38 cellular contexts compared by ENCODE assay signal in genomic region chr19:40129425-40129824, GRCh38.
"Had no signal": no experiment of that assay in that cellular context is flagged by ENCODE, and none has a peak within 500 bp of the region (broad histone marks: within the 10 kb centered on the region; RNA-seq: fewer than 3 reads in every experiment).

No MANE protein-coding gene starts in this region.

- H3K36me3 Mint-ChIP-seq: activated naive CD4-positive, alpha-beta T cell treated with anti-CD3 and anti-CD28 coated beads, Interleukin-2, amount 10 ng/mL, durations not matched to agents 7 days and 5 days; activated naive CD8-positive, alpha-beta T cell treated with anti-CD3 and anti-CD28 coated beads, Interleukin-2, amount 10 ng/mL, durations not matched to agents 7 days and 5 days; brain had no signal

- H3K4me1 ChIP-seq: adrenal gland, ascending aorta, body of pancreas, breast epithelium had no signal

- FAIRE-seq: bronchial epithelial cell had no signal

- H3K27me3 ChIP-seq: ascending aorta, body of pancreas, brain microvascular endothelial cell, cardiac muscle cell had no signal

- H3K27ac ChIP-seq: adrenal gland, ascending aorta, body of pancreas, brain microvascular endothelial cell, breast epithelium, cardiac muscle cell had no signal

- H3K36me3 ChIP-seq: adrenal gland, ascending aorta, brain microvascular endothelial cell, breast epithelium, cardiac muscle cell had no signal

- H3K27ac Mint-ChIP-seq: activated naive CD4-positive, alpha-beta T cell treated with anti-CD3 and anti-CD28 coated beads for 36 hours; activated naive CD4-positive, alpha-beta T cell treated with anti-CD3 and anti-CD28 coated beads, Interleukin-2, amount 10 ng/mL, durations not matched to agents 7 days and 5 days; activated naive CD4-positive, alpha-beta T cell treated with anti-CD3 and anti-CD28 coated beads, Interleukin-2, amount 50 U/mL, for 24 hours; activated naive CD4-positive, alpha-beta T cell treated with anti-CD3 and anti-CD28 coated beads, Interleukin-2, amount 50 U/mL, for 72 hours; activated naive CD8-positive, alpha-beta T cell; activated naive CD8-positive, alpha-beta T cell treated with anti-CD3 and anti-CD28 coated beads for 36 hours; activated naive CD8-positive, alpha-beta T cell treated with anti-CD3 and anti-CD28 coated beads, Interleukin-2, amount 10 ng/mL, durations not matched to agents 7 days and 5 days; activated naive CD8-positive, alpha-beta T cell treated with anti-CD3 and anti-CD28 coated beads, Interleukin-2, amount 50 U/mL, for 24 hours; activated T-cell treated with anti-CD3 and anti-CD28 coated beads, Interleukin-2, amount 50 U/mL, for 24 hours; activated T-cell treated with anti-CD3 and anti-CD28 coated beads, Interleukin-2, amount 50 U/mL, for 72 hours; activated T-helper 1 cell treated with anti-CD3 and anti-CD28 coated beads, Interleukin-12 subunit alpha, Interleukin-12 subunit beta, Interleukin-2, Interleukin-4 antibody, amounts not matched to agents 30 ng/mL and 10 ng/mL and 1 ng/mL, durations not matched to agents 14 hours and 24 hours and 36 hours; activated T-helper 17 cell treated with anti-CD3 and anti-CD28 coated beads, Interleukin-2, amount 50 U/mL, for 72 hours; activated T-helper 2 cell treated with anti-CD3 and anti-CD28 coated beads, Interferon-gamma antibody, Interleukin-2, Interleukin-4, amounts not matched to agents 10 μg/mL and 5 μg/mL and 100 μg/mL, durations not matched to agents 14 hours and 24 hours and 36 hours had no signal

- H3K9me3 ChIP-seq: body of pancreas had no signal

- DNase-seq: activated effector memory CD4-positive, alpha-beta T cell treated with anti-CD3 and anti-CD28 coated beads, Interleukin-2, amount 50 U/mL, for 16 hours; activated effector memory CD4-positive, alpha-beta T cell treated with Interleukin-2 at 50 U/mL for 16 hours; activated gamma-delta T cell; activated gamma-delta T cell treated with Interleukin-2 at 50 U/mL for 16 hours; activated naive CD4-positive, alpha-beta T cell; activated naive CD4-positive, alpha-beta T cell treated with anti-CD3 and anti-CD28 coated beads for 36 hours; activated naive CD4-positive, alpha-beta T cell treated with anti-CD3 and anti-CD28 coated beads, Interleukin-2, amount 10 ng/mL, durations not matched to agents 7 days and 5 days; activated naive CD4-positive, alpha-beta T cell treated with anti-CD3 and anti-CD28 coated beads, Interleukin-2, amount 50 U/mL, for 16 hours; activated naive CD4-positive, alpha-beta T cell treated with Interleukin-2 at 50 U/mL for 16 hours; activated naive CD8-positive, alpha-beta T cell treated with anti-CD3 and anti-CD28 coated beads for 36 hours; activated naive CD8-positive, alpha-beta T cell treated with anti-CD3 and anti-CD28 coated beads, Interleukin-2, amount 10 ng/mL, durations not matched to agents 7 days and 5 days; activated naive CD8-positive, alpha-beta T cell treated with anti-CD3 and anti-CD28 coated beads, Interleukin-2, amount 50 U/mL, for 24 hours; activated T-cell treated with anti-CD3 and anti-CD28 coated beads, Interleukin-2, amount 50 U/mL, for 1 hour; activated T-cell treated with anti-CD3 and anti-CD28 coated beads, Interleukin-2, amount 50 U/mL, for 24 hours; activated T-cell treated with anti-CD3 and anti-CD28 coated beads, Interleukin-2, amount 50 U/mL, for 4 hours; activated T-cell treated with anti-CD3 and anti-CD28 coated beads, Interleukin-2, amount 50 U/mL, for 48 hours; activated T-cell treated with anti-CD3 and anti-CD28 coated beads, Interleukin-2, amount 50 U/mL, for 72 hours; adrenal gland; amniotic stem cell; amygdala; aorta; body of pancreas; brain microvascular endothelial cell; caudate nucleus; central memory CD4-positive, alpha-beta T cell; cerebellar nuclear complex had no signal

- H3K4me1 Mint-ChIP-seq: activated naive CD4-positive, alpha-beta T cell treated with anti-CD3 and anti-CD28 coated beads, Interleukin-2, amount 10 ng/mL, durations not matched to agents 7 days and 5 days; activated naive CD4-positive, alpha-beta T cell treated with anti-CD3 and anti-CD28 coated beads, Interleukin-2, amount 50 U/mL, for 24 hours; activated naive CD8-positive, alpha-beta T cell treated with anti-CD3 and anti-CD28 coated beads for 36 hours; activated naive CD8-positive, alpha-beta T cell treated with anti-CD3 and anti-CD28 coated beads, Interleukin-2, amount 10 ng/mL, durations not matched to agents 7 days and 5 days; activated naive CD8-positive, alpha-beta T cell treated with anti-CD3 and anti-CD28 coated beads, Interleukin-2, amount 50 U/mL, for 24 hours; activated T-helper 17 cell treated with anti-CD3 and anti-CD28 coated beads, Interleukin-2, amount 50 U/mL, for 72 hours; brain; central memory CD8-positive, alpha-beta T cell had no signal

- H3K4me3 ChIP-seq: adrenal gland, ascending aorta, body of pancreas, breast epithelium, cardiac muscle cell had no signal

- H3K4me3 Mint-ChIP-seq: activated naive CD4-positive, alpha-beta T cell treated with anti-CD3 and anti-CD28 coated beads for 36 hours; activated naive CD4-positive, alpha-beta T cell treated with anti-CD3 and anti-CD28 coated beads, Interleukin-2, amount 10 ng/mL, durations not matched to agents 7 days and 5 days; activated naive CD4-positive, alpha-beta T cell treated with anti-CD3 and anti-CD28 coated beads, Interleukin-2, amount 50 U/mL, for 24 hours; activated naive CD8-positive, alpha-beta T cell; activated naive CD8-positive, alpha-beta T cell treated with anti-CD3 and anti-CD28 coated beads for 36 hours; activated naive CD8-positive, alpha-beta T cell treated with anti-CD3 and anti-CD28 coated beads, Interleukin-2, amount 10 ng/mL, durations not matched to agents 7 days and 5 days; activated naive CD8-positive, alpha-beta T cell treated with anti-CD3 and anti-CD28 coated beads, Interleukin-2, amount 50 U/mL, for 24 hours; activated T-cell treated with anti-CD3 and anti-CD28 coated beads, Interleukin-2, amount 50 U/mL, for 24 hours; activated T-cell treated with anti-CD3 and anti-CD28 coated beads, Interleukin-2, amount 50 U/mL, for 4 hours; activated T-cell treated with anti-CD3 and anti-CD28 coated beads, Interleukin-2, amount 50 U/mL, for 72 hours; activated T-helper 1 cell treated with anti-CD3 and anti-CD28 coated beads, Interleukin-12 subunit alpha, Interleukin-12 subunit beta, Interleukin-2, Interleukin-4 antibody, amounts not matched to agents 30 ng/mL and 10 ng/mL and 1 ng/mL, durations not matched to agents 14 hours and 24 hours and 36 hours; activated T-helper 17 cell treated with anti-CD3 and anti-CD28 coated beads, Interleukin-2, amount 50 U/mL, for 72 hours; brain; central memory CD8-positive, alpha-beta T cell had no signal

- ATAC-seq: activated naive CD4-positive, alpha-beta T cell treated with anti-CD3 and anti-CD28 coated beads, Interleukin-2, amount 50 U/mL, for 72 hours; activated naive CD8-positive, alpha-beta T cell treated with anti-CD3 and anti-CD28 coated beads, Interleukin-2, amount 50 U/mL, for 24 hours; activated T-cell treated with anti-CD3 and anti-CD28 coated beads, Interleukin-2, amount 50 U/mL, for 4 hours; activated T-cell treated with anti-CD3 and anti-CD28 coated beads, Interleukin-2, amount 50 U/mL, for 72 hours; activated T-helper 17 cell treated with anti-CD3 and anti-CD28 coated beads, Interleukin-2, amount 50 U/mL, for 72 hours; body of pancreas had no signal
